Comparison of ENCODE assay signal across 8 cellular contexts in genomic region chr22:41021655-41022454, GRCh38.
DNase-seq lines count a peak whose midpoint lies in the region; ATAC-seq and TF ChIP-seq lines count a peak whose summit lies in the region.

No MANE protein-coding gene starts in this region.

- peak overlapping the region; percentile 90 for H3K27ac ChIP-seq in HL-60 (replicated peaks)
- peak overlapping the region; percentile 93 to 100 (median 97) for H3K27ac ChIP-seq in gastroesophageal sphincter
- H3K27ac ChIP-seq in tibial artery = peak overlapping the region; percentile 95 to 99

- H3K36me3 ChIP-seq in gastroesophageal sphincter (no peaks in the 10 kb centered on the region), tibial artery (no peaks in the 10 kb centered on the region)

- H3K4me1 ChIP-seq in gastroesophageal sphincter (peaks cover 2 to 27% (median 5%) of the 10 kb centered on the region in 3 donors), tibial artery (peaks cover 0 to 12% (median 8%) of the 10 kb centered on the region in 4 donors)

- TF ChIP-seq CTCF in HL-60 (IDR thresholded peaks at IDR 0.05; ENCODE audit: insufficient read depth, low read length) = no peak
- TF ChIP-seq CTCF in gastroesophageal sphincter (IDR thresholded peaks at IDR 0.05) = peak in 2 of 4 experiments; percentile 28 to 32
- TF ChIP-seq CTCF in tibial artery (IDR thresholded peaks at IDR 0.05) = no peak

- ATAC-seq in GM18907 (IDR thresholded peaks at IDR 0.05; ENCODE audit: unreplicated experiment) = peak; percentile 48
- ATAC-seq in gastroesophageal sphincter = peak; percentile 78

- WGBS in gastroesophageal sphincter (ENCODE audit: low coverage in 1 of 2), 2 donors = 0% methylated on average over 1 of the region's 84 CpGs; no CpG with 5 or more reads in 1 of the 2 donors

- peak; percentile 77 for DNase-seq in AG20443 (ENCODE audit: low spot score)
- peak; percentile 61 to 87 for DNase-seq in HL-60 (ENCODE audit: low read depth in 1 of 2, low spot score in 1 of 2)
- peak; percentile 66 for DNase-seq in RPMI7951 (ENCODE audit: low read depth)
- peak in 3 of 4 experiments; percentile 7 to 56 (median 39) for DNase-seq in activated naive CD4-positive, alpha-beta T cell (lab: John Stamatoyannopoulos, UW)
- peak; percentile 27 for DNase-seq in occipital lobe (lab: John Stamatoyannopoulos, UW)
- peak; percentile 65 to 87 for DNase-seq in tibial artery

- no peaks in the 10 kb centered on the region for H3K27me3 ChIP-seq in HL-60 (ENCODE audit: insufficient read depth, poor library complexity, severe bottlenecking)
- no peaks in the 10 kb centered on the region for H3K27me3 ChIP-seq in gastroesophageal sphincter
- no peaks in the 10 kb centered on the region for H3K27me3 ChIP-seq in tibial artery

- TF ChIP-seq EP300 in gastroesophageal sphincter (IDR thresholded peaks at IDR 0.05) = no peak

- intact Hi-C loops in tibial artery (cut with DNase I; ENCODE audit: low total_unique reads) = loop anchor here (2.0 to 5.0 kb wide), 3 partner anchors 70 to 175 kb away; partner anchors contain the start of genes EP300 and RBX1

- TF ChIP-seq POLR2A in gastroesophageal sphincter (IDR thresholded peaks at IDR 0.05) = peak; percentile 20 to 62

- no peaks in the 10 kb centered on the region for H3K9me3 ChIP-seq in gastroesophageal sphincter
- no peaks in the 10 kb centered on the region for H3K9me3 ChIP-seq in tibial artery

- peak overlapping the region; percentile 60 for H3K4me3 ChIP-seq in HL-60 (replicated peaks; ENCODE audit: insufficient read depth, low read length)
- peak overlapping the region; percentile 73 to 90 for H3K4me3 ChIP-seq in gastroesophageal sphincter
- peak overlapping the region; percentile 70 to 78 for H3K4me3 ChIP-seq in tibial artery

Comparison
In these comparisons a context has a peak if more than half of its experiments do, and no peak if none do; other contexts are left out.
1. Peak in every context shown above with its lines: DNase-seq, ATAC-seq, H3K4me3 ChIP-seq and H3K27ac ChIP-seq.
2. DNase-seq: peak in every context shown above with its lines; median percentile 77 in AG20443; 76 in tibial artery; 74 in HL-60; 66 in RPMI7951; 39 in activated naive CD4-positive, alpha-beta T cell; 27 in occipital lobe.